ENCODE assay signal across 1 cellular context in the genomic region with DNA sequence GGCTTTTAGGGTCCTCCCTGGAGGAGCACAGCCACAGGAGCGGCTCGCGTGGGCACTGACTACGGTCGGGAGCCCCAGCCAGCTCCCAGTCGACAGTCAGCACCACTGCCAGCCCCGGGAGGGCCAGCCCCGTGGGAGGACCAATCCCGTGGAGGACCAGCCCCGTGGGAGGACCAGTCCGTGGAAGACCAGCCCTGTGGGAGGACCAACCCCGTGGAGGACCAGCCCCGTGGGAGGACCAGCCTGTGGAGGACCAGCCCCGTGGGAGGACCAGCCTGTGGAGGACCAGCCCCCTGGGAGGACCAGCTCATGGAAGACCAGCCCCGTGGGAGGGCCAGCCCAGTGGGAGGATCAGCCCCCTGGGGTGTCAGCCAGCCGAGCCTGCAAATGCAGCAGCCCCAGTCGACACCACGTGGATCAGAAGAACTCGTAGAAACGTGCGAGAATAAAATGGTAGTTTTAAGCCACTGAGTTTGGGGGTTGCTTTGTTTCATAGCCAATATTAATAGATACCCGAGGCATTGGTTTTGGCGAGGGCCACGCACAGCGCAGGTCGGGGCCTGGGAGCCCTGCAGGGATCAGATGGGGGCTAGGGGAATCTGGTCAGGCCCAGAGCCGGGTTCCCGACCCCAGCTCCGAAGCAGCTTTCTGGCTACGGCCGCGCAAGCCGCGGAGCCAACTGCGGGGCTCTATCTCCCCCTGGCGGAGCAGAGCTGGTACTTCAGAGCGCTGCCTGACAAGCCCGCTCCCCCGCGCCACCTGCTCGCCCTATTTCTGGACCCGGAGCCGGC.
TF ChIP-seq lines count a peak whose summit lies in the region.

No MANE protein-coding gene starts in this region.

TF ChIP-seq in GM23338, 12 proteins besides CTCF, POLR2A, EP300 and RAD21 (continued from another document):
- TF ChIP-seq, protein P1, sequence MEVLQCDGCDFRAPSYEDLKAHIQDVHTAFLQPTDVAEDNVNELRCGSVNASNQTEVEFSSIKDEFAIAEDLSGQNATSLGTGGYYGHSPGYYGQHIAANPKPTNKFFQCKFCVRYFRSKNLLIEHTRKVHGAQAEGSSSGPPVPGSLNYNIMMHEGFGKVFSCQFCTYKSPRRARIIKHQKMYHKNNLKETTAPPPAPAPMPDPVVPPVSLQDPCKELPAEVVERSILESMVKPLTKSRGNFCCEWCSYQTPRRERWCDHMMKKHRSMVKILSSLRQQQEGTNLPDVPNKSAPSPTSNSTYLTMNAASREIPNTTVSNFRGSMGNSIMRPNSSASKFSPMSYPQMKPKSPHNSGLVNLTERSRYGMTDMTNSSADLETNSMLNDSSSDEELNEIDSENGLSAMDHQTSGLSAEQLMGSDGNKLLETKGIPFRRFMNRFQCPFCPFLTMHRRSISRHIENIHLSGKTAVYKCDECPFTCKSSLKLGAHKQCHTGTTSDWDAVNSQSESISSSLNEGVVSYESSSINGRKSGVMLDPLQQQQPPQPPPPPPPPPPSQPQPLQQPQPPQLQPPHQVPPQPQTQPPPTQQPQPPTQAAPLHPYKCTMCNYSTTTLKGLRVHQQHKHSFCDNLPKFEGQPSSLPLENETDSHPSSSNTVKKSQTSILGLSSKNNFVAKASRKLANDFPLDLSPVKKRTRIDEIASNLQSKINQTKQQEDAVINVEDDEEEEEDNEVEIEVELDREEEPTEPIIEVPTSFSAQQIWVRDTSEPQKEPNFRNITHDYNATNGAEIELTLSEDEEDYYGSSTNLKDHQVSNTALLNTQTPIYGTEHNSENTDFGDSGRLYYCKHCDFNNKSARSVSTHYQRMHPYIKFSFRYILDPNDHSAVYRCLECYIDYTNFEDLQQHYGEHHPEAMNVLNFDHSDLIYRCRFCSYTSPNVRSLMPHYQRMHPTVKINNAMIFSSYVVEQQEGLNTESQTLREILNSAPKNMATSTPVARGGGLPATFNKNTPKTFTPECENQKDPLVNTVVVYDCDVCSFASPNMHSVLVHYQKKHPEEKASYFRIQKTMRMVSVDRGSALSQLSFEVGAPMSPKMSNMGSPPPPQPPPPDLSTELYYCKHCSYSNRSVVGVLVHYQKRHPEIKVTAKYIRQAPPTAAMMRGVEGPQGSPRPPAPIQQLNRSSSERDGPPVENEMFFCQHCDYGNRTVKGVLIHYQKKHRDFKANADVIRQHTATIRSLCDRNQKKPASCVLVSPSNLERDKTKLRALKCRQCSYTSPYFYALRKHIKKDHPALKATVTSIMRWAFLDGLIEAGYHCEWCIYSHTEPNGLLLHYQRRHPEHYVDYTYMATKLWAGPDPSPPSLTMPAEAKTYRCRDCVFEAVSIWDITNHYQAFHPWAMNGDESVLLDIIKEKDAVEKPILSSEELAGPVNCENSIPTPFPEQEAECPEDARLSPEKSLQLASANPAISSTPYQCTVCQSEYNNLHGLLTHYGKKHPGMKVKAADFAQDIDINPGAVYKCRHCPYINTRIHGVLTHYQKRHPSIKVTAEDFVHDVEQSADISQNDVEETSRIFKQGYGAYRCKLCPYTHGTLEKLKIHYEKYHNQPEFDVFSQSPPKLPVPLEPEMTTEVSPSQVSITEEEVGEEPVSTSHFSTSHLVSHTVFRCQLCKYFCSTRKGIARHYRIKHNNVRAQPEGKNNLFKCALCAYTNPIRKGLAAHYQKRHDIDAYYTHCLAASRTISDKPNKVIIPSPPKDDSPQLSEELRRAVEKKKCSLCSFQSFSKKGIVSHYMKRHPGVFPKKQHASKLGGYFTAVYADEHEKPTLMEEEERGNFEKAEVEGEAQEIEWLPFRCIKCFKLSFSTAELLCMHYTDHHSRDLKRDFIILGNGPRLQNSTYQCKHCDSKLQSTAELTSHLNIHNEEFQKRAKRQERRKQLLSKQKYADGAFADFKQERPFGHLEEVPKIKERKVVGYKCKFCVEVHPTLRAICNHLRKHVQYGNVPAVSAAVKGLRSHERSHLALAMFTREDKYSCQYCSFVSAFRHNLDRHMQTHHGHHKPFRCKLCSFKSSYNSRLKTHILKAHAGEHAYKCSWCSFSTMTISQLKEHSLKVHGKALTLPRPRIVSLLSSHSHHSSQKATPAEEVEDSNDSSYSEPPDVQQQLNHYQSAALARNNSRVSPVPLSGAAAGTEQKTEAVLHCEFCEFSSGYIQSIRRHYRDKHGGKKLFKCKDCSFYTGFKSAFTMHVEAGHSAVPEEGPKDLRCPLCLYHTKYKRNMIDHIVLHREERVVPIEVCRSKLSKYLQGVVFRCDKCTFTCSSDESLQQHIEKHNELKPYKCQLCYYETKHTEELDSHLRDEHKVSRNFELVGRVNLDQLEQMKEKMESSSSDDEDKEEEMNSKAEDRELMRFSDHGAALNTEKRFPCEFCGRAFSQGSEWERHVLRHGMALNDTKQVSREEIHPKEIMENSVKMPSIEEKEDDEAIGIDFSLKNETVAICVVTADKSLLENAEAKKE (CRISPR knock-in tag; IDR thresholded peaks at IDR 0.05): no peak
- TF ChIP-seq STAT1 (IDR thresholded peaks at IDR 0.05; ENCODE audit: unreplicated experiment): no peak
- no peak for TF ChIP-seq CREB1 (CRISPR knock-in tag; IDR thresholded peaks at IDR 0.05; ENCODE audit: low read depth)
- TF ChIP-seq, protein P2, sequence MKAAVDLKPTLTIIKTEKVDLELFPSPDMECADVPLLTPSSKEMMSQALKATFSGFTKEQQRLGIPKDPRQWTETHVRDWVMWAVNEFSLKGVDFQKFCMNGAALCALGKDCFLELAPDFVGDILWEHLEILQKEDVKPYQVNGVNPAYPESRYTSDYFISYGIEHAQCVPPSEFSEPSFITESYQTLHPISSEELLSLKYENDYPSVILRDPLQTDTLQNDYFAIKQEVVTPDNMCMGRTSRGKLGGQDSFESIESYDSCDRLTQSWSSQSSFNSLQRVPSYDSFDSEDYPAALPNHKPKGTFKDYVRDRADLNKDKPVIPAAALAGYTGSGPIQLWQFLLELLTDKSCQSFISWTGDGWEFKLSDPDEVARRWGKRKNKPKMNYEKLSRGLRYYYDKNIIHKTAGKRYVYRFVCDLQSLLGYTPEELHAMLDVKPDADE (IDR thresholded peaks at IDR 0.05): no peak
- TF ChIP-seq EZH2 (IDR thresholded peaks at IDR 0.05; ENCODE audit: low read depth, unreplicated experiment): no peak
- TF ChIP-seq NANOG (IDR thresholded peaks at IDR 0.05; ENCODE audit: borderline replicate concordance): no peak
- TF ChIP-seq EZH2phosphoT487 (IDR thresholded peaks at IDR 0.05; ENCODE audit: unreplicated experiment): no peak
- TF ChIP-seq ZNF331 (CRISPR knock-in tag; IDR thresholded peaks at IDR 0.05; ENCODE audit: low read depth): no peak
- TF ChIP-seq ZNF114 (CRISPR knock-in tag; IDR thresholded peaks at IDR 0.05): no peak
- no peak for TF ChIP-seq JUNB (IDR thresholded peaks at IDR 0.05; ENCODE audit: unreplicated experiment)
